ENCODE assay signal across 8 cellular contexts in genomic region chr10:31030800-31031199, GRCh38. TPM values are rescaled to one million over a fixed set of nuclear protein-coding genes. Genes with fewer than 3 reads are reported as not detected.
DNase-seq lines count a peak whose midpoint lies in the region; ATAC-seq and TF ChIP-seq lines count a peak whose summit lies in the region.

No MANE protein-coding gene starts in this region.

- H3K4me1 ChIP-seq in PC-9 (replicated peaks; ENCODE audit: insufficient read depth) (peaks cover 24% of the 10 kb centered on the region), trophoblast cell (ENCODE audit: control insufficient read depth in 1 of 2, insufficient read depth in 2 of 2, low read length in 2 of 2) (peaks cover 7 to 10% of the 10 kb centered on the region in 2 experiments)

- peaks cover 17% of the 10 kb centered on the region for H3K79me1 ChIP-seq in trophoblast cell (ENCODE audit: low read length)

- H3K4me3 ChIP-seq in PC-9 (peak overlapping the region; percentile 70; the same call in 1 of the 2 replicates), epithelial cell of proximal tubule (ENCODE audit: low read depth, low read length) (peak overlapping the region; percentile 76), trophoblast cell (ENCODE audit: low read depth, low read length) (no peak overlapping the region)

- intact Hi-C loops in PC-9 (cut with micrococcal nuclease; ENCODE audit: unreplicated experiment), result loop anchor here (1.0 to 10.0 kb wide), 4 partner anchors 117 to 434 kb away; no protein-coding TSS in a partner anchor

- H4K91ac ChIP-seq in trophoblast cell (ENCODE audit: low read depth, low read length), result peak overlapping the region; percentile 87

- H4K20me1 ChIP-seq in PC-9 (ENCODE audit: insufficient read depth), result no peaks in the 10 kb centered on the region

- POLR2A ChIA-PET in PC-9 (lab: Charles Lee; ENCODE audit: unreplicated experiment), result no interaction called here

- H2AFZ ChIP-seq in PC-9 (no peak overlapping the region), trophoblast cell (ENCODE audit: insufficient read depth, low read length, poor library complexity) (no peak overlapping the region)

- peak overlapping the region; percentile 95 for H3K4me2 ChIP-seq in PC-9
- peak overlapping the region; percentile 65 for H3K4me2 ChIP-seq in trophoblast cell (ENCODE audit: low read length)

- CTCF ChIA-PET in PC-9 (lab: Charles Lee), result no interaction called here

- H2BK120ac ChIP-seq in trophoblast cell (ENCODE audit: insufficient read depth, low read length, poor library complexity), result no peak overlapping the region

- no peak for TF ChIP-seq CTCF in PC-9 (conservative IDR thresholded peaks at IDR 0.05)
- TF ChIP-seq CTCF in epithelial cell of proximal tubule (conservative IDR thresholded peaks at IDR 0.05; ENCODE audit: low read depth, low read length), result no peak

- H3K9me3 ChIP-seq in PC-9 (ENCODE audit: insufficient read depth, low read depth) (no peaks in the 10 kb centered on the region), trophoblast cell (ENCODE audit: insufficient read depth, low read depth, low read length) (no peaks in the 10 kb centered on the region)

- peak; percentile 29 for DNase-seq in COLO829 (ENCODE audit: low spot score)
- no peak for DNase-seq in PC-9
- DNase-seq in epithelial cell of proximal tubule (ENCODE audit: low read depth), result no peak
- no peak for DNase-seq in trophoblast cell
- DNase-seq in stimulated activated CD4-positive, alpha-beta T cell treated with anti-CD3 and anti-CD28 coated beads, Interleukin-4, amount 100 ng/mL, for 24 hours, result no peak
- DNase-seq in DMS 273 treated with DMSO at 0.1 percent for 48 hours (lab: John Stamatoyannopoulos, UW), result no peak
- DNase-seq in NCI-H748 treated with DMSO at 0.1 percent for 48 hours (lab: John Stamatoyannopoulos, UW), result no peak

- H3K9ac ChIP-seq in trophoblast cell (ENCODE audit: low read length), result no peak overlapping the region

- no peak overlapping the region for H4K8ac ChIP-seq in trophoblast cell (ENCODE audit: low read depth, low read length)

- H3K27ac ChIP-seq in PC-9 (no peak overlapping the region), trophoblast cell (ENCODE audit: low read depth, low read length) (no peak overlapping the region)

- H2BK12ac ChIP-seq in trophoblast cell (ENCODE audit: low read length), result peak overlapping the region; percentile 1

- H3K36me3 ChIP-seq in PC-9 (ENCODE audit: low read depth) (no peaks in the 10 kb centered on the region), trophoblast cell (ENCODE audit: control insufficient read depth in 1 of 2, insufficient read depth in 2 of 2, low read length in 2 of 2) (no peaks in the 10 kb centered on the region)

- H2AK5ac ChIP-seq in trophoblast cell (ENCODE audit: low read length), result no peak overlapping the region

- BruUV-seq in PC-9 (replicated peaks; lab: Mats Ljungman, UMichigan), result TSS peak; percentile 77

- no peak overlapping the region for H4K12ac ChIP-seq in trophoblast cell (ENCODE audit: low read depth, low read length)

- H3F3A ChIP-seq in PC-9 (ENCODE audit: insufficient read depth, low read depth), result 0 out of 2 replicates have a peak, but pooled peaks cover 6% of the 10 kb centered on the region

- no peaks in the 10 kb centered on the region for H3K9me2 ChIP-seq in PC-9 (ENCODE audit: insufficient read depth)

- H3K4ac ChIP-seq in trophoblast cell (ENCODE audit: low read depth, low read length), result no peak overlapping the region

- H3K79me2 ChIP-seq in PC-9 (ENCODE audit: low read depth) (no peaks in the 10 kb centered on the region), trophoblast cell (ENCODE audit: control insufficient read depth, insufficient read depth, low read length, poor library complexity) (peaks cover 7% of the 10 kb centered on the region)

- H3K27me3 ChIP-seq in PC-9 (ENCODE audit: insufficient read depth, low read depth), result no peaks in the 10 kb centered on the region
- no peaks in the 10 kb centered on the region for H3K27me3 ChIP-seq in trophoblast cell (ENCODE audit: insufficient read depth, low read length)

- no peak for ATAC-seq in HG02970 (IDR thresholded peaks at IDR 0.05; ENCODE audit: low FRiP score, unreplicated experiment)

- no peak overlapping the region for H2BK5ac ChIP-seq in trophoblast cell (ENCODE audit: low read depth, low read length, poor library complexity)

- WGBS in trophoblast cell (ENCODE audit: extremely low coverage, insufficient coverage, insufficient read length), result no CpG with 5 or more reads among the region's 8 CpGs

- H3K18ac ChIP-seq in trophoblast cell (ENCODE audit: low read length), result no peak overlapping the region

- H3K23ac ChIP-seq in trophoblast cell (ENCODE audit: low read length), result no peak overlapping the region

- H3K14ac ChIP-seq in trophoblast cell (ENCODE audit: low read length), result no peak overlapping the region

RNA-seq across cellular contexts. Expression of gene ZNF438, which starts 0.9 kb away (rescaled TPM):
- 4.6 and 4.7 TPM in 2 replicates for total RNA-seq in PC-9 (2021)
- total RNA-seq in epithelial cell of proximal tubule, result 3.9 and 4.2 TPM in 2 replicates
- 1.6 TPM in 2 replicates for polyA plus RNA-seq in trophoblast cell (2013)
